12 cellular contexts compared by ENCODE assay signal in genomic region chr1:65114312-65114711, GRCh38. TPM values are rescaled to one million over a fixed set of nuclear protein-coding genes. Genes with fewer than 3 reads are reported as not detected.
DNase-seq lines count a peak whose midpoint lies in the region; ATAC-seq and TF ChIP-seq lines count a peak whose summit lies in the region.
"Had no signal": no experiment of that assay in that cellular context is flagged by ENCODE, and none has a peak within 500 bp of the region (broad histone marks: within the 10 kb centered on the region; RNA-seq: fewer than 3 reads in every experiment).

No MANE protein-coding gene starts in this region.

- H3K9me3 ChIP-seq in thoracic aorta = no peaks in the 10 kb centered on the region

- H3K4me3 ChIP-seq in thoracic aorta = peak overlapping the region; percentile 34

- ATAC-seq in thoracic aorta (ENCODE audit: insufficient number of reproducible peaks, low FRiP score, low read depth) = no peak
- no peak for ATAC-seq in GM19467 (IDR thresholded peaks at IDR 0.05; ENCODE audit: unreplicated experiment)
- no peak for ATAC-seq in HG03095 (IDR thresholded peaks at IDR 0.05; ENCODE audit: unreplicated experiment)

- peak; percentile 2 for DNase-seq in NCI-H1092 (lab: John Stamatoyannopoulos, UW)
- no peak for DNase-seq in NCI-H1092 treated with DMSO at 0.1 percent for 48 hours (lab: John Stamatoyannopoulos, UW)
- DNase-seq in astrocyte of the hippocampus (ENCODE audit: low read depth, low spot score) = peak; percentile 64
- no peak for DNase-seq in thoracic aorta (ENCODE audit: low spot score)
- DNase-seq in NK-92 (lab: John Stamatoyannopoulos, UW; ENCODE audit: unreplicated experiment) = no peak
- DNase-seq: DMS79 treated with DMSO at 0.1 percent for 48 hours, Kasumi-1, small intestine had no signal

- H3K27me3 ChIP-seq in layer of hippocampus (ENCODE audit: control insufficient read depth, insufficient read depth, low read length) (no peaks in the 10 kb centered on the region), thoracic aorta (replicated peaks; ENCODE audit: insufficient read depth) (no peaks in the 10 kb centered on the region)

- peaks cover 0 to 18% of the 10 kb centered on the region in 2 donors for H3K4me1 ChIP-seq in thoracic aorta (ENCODE audit: control insufficient read depth in 1 of 2, low read depth in 2 of 2)

- no peaks in the 10 kb centered on the region for H3K36me3 ChIP-seq in thoracic aorta

- TF ChIP-seq CTCF in thoracic aorta (IDR thresholded peaks at IDR 0.05) = no peak

- H3K27ac ChIP-seq in layer of hippocampus (ENCODE audit: low read depth, low read length) (peak overlapping the region; percentile 71), thoracic aorta (peak overlapping the region; percentile 4 to 39)
- H3K27ac ChIP-seq: 22Rv1 had no signal

RNA-seq across cellular contexts. Expression of gene AK4, which starts 33.7 kb away (rescaled TPM):
- 10 to 100 TPM; 32.2 to 35.8 TPM for total RNA-seq in thoracic aorta

Comparison
In these comparisons a context has a peak if more than half of its experiments do, and no peak if none do; other contexts are left out.
1. DNase-seq: peak in NCI-H1092 (single experiment) and astrocyte of the hippocampus (single experiment); none in NCI-H1092 treated with DMSO at 0.1 percent for 48 hours (single experiment), thoracic aorta (single experiment) and NK-92 (single experiment).